Comparison of ENCODE assay signal across 15 cellular contexts in the genomic region with DNA sequence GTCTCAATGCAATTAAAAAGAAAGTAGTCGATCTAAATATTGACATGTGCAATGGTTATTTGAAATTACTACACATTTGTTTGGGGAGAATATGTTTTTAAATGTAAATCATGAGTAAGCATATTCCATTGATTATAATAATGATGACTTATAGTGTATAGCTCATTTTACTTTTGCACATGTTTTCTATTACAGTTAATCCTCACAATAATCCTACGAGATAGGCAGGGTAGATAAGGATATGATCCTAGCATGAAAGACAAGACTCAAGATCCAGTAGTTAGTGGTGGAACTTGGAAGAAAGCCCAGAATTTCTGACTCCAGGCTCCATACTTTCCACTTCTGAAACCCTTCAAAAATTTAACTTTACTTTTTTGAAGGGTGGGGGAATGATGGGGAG.
DNase-seq lines count a peak whose midpoint lies in the region; ATAC-seq and TF ChIP-seq lines count a peak whose summit lies in the region.
"Had no signal": no experiment of that assay in that cellular context is flagged by ENCODE, and none has a peak within 500 bp of the region (broad histone marks: within the 10 kb centered on the region; RNA-seq: fewer than 3 reads in every experiment).

No MANE protein-coding gene starts in this region.

- POLR2A ChIA-PET in A673 (lab: Charles Lee; ENCODE audit: low non-redundant PET): no interaction called here

- H3K36me3 ChIP-seq in A673 (ENCODE audit: insufficient read depth, low read length, poor library complexity, severe bottlenecking): no peaks in the 10 kb centered on the region
- H3K36me3 ChIP-seq: ascending aorta, esophagus squamous epithelium had no signal

- ATAC-seq in SK-N-SH treated with all-trans-retinoic acid at 6 μM for 48 hours: peak; percentile 75
- no peak for ATAC-seq in HG03097 (IDR thresholded peaks at IDR 0.05; ENCODE audit: low FRiP score, unreplicated experiment)

- TF ChIP-seq CTCF in A673 (conservative IDR thresholded peaks at IDR 0.05; ENCODE audit: low read depth, low read length): no peak
- no peak for TF ChIP-seq CTCF in CD14-positive monocyte (IDR thresholded peaks at IDR 0.05)

- H3K27me3 ChIP-seq in A673 (replicated peaks; ENCODE audit: insufficient read depth, low read depth, low read length, poor library complexity): no peaks in the 10 kb centered on the region
- H3K27me3 ChIP-seq: ascending aorta, esophagus squamous epithelium had no signal

- peaks cover 28% of the 10 kb centered on the region for H3K4me1 ChIP-seq in A673 (ENCODE audit: insufficient read depth, low read length, poor library complexity, severe bottlenecking)
- H3K4me1 ChIP-seq: ascending aorta, esophagus squamous epithelium had no signal

- H3K27ac ChIP-seq in A673 (ENCODE audit: low read depth, low read length, poor library complexity, severe bottlenecking): peak overlapping the region; percentile 44
- H3K27ac ChIP-seq: ascending aorta, esophagus squamous epithelium had no signal

- no peak overlapping the region for H3K27ac Mint-ChIP-seq in CD14-positive monocyte
- H3K27ac Mint-ChIP-seq: activated B cell treated with CpG ODN at 0.5 μM for 24 hours; progenitor cell of endocrine pancreas; T-helper 1 cell treated with Interleukin-12 subunit alpha and Interleukin-12 subunit beta and Interleukin-4 antibody, amounts not matched to agents 30 μg/mL and 1 μg/mL, for 36 hours had no signal

- intact Hi-C loops in A673 (cut with micrococcal nuclease; ENCODE audit: unreplicated experiment): loop anchor here (1.0 to 10.0 kb wide), 5 partner anchors 91 to 772 kb away; no protein-coding TSS in a partner anchor
- intact Hi-C loops in CD14-positive monocyte (cut with micrococcal nuclease): no loop called here

- H3K4me3 ChIP-seq in A673 (ENCODE audit: low read depth, low read length, poor library complexity, severe bottlenecking): peak overlapping the region; percentile 2
- H3K4me3 ChIP-seq: ascending aorta had no signal

- CTCF ChIA-PET in A673 (lab: Charles Lee): interaction anchor here (0.7 to 2.3 kb wide), 3 partner anchors 34 to 542 kb away, joined by 3 to 12 read pairs (median 5); no protein-coding TSS in a partner anchor

- H3K9me3 Mint-ChIP-seq in CD14-positive monocyte: peaks cover 0 to 2% (median 0%) of the 10 kb centered on the region in 7 donors
- H3K9me3 Mint-ChIP-seq: T-helper 1 cell treated with Interleukin-12 subunit alpha and Interleukin-12 subunit beta and Interleukin-4 antibody, amounts not matched to agents 30 μg/mL and 1 μg/mL, for 36 hours had no signal

- no peak overlapping the region for H3K4me3 Mint-ChIP-seq in CD14-positive monocyte
- H3K4me3 Mint-ChIP-seq: activated B cell treated with CpG ODN at 0.5 μM for 24 hours; T-helper 1 cell treated with Interleukin-12 subunit alpha and Interleukin-12 subunit beta and Interleukin-4 antibody, amounts not matched to agents 30 μg/mL and 1 μg/mL, for 36 hours had no signal

- peaks cover 3 to 6% (median 3%) of the 10 kb centered on the region in 3 donors for H3K27me3 Mint-ChIP-seq in CD14-positive monocyte (ENCODE audit: low read depth in 3 of 3)
- H3K27me3 Mint-ChIP-seq: activated B cell treated with CpG ODN at 0.5 μM for 24 hours, progenitor cell of endocrine pancreas had no signal

- BruUV-seq in A673 (replicated peaks; lab: Mats Ljungman, UMichigan): no TSS peak

- H3K36me3 Mint-ChIP-seq in CD14-positive monocyte: no peaks in the 10 kb centered on the region

- H3K4me1 Mint-ChIP-seq in CD14-positive monocyte: no peaks in the 10 kb centered on the region

- DNase-seq in A673 (ENCODE audit: low spot score) (peak; percentile 88), H4 (ENCODE audit: low spot score) (peak; percentile 33), fibroblast of the conjunctiva (ENCODE audit: low read depth) (peak; percentile 70), activated T-cell treated with anti-CD3 and anti-CD28 coated beads for 4 hours (no peak), CD14-positive monocyte (ENCODE audit: low spot score) (no peak), NCI-H2081 treated with DMSO at 0.1 percent for 48 hours (lab: John Stamatoyannopoulos, UW) (no peak)
- DNase-seq: activated B cell treated with CpG ODN at 0.5 μM for 24 hours, activated gamma-delta T cell, esophagus squamous epithelium, left ventricle myocardium superior had no signal

- H3K9me3 ChIP-seq in A673 (ENCODE audit: low read depth, low read length, poor library complexity, severe bottlenecking): no peaks in the 10 kb centered on the region
- H3K9me3 ChIP-seq: ascending aorta, esophagus squamous epithelium had no signal

TF ChIP-seq in SK-N-SH treated with all-trans-retinoic acid at 6 μM for 48 hours, 23 proteins besides CTCF, POLR2A, EP300 and RAD21:
- no peak for TF ChIP-seq OSR1 (CRISPR knock-in tag; IDR thresholded peaks at IDR 0.05)
- no peak for TF ChIP-seq ZNF70 (CRISPR knock-in tag; IDR thresholded peaks at IDR 0.05)
- peak; percentile 35; the same call in 1 of the 2 replicates for TF ChIP-seq TOX (CRISPR knock-in tag; IDR thresholded peaks at IDR 0.05; ENCODE audit: borderline replicate concordance)

Comparison
In these comparisons a context has a peak if more than half of its experiments do, and no peak if none do; other contexts are left out.
1. DNase-seq: peak in A673 (single experiment), H4 (single experiment) and fibroblast of the conjunctiva (single experiment); none in activated T-cell treated with anti-CD3 and anti-CD28 coated beads for 4 hours (single experiment), CD14-positive monocyte (single experiment) and NCI-H2081 treated with DMSO at 0.1 percent for 48 hours (single experiment).